9 cellular contexts compared by ENCODE assay signal in the genomic region with DNA sequence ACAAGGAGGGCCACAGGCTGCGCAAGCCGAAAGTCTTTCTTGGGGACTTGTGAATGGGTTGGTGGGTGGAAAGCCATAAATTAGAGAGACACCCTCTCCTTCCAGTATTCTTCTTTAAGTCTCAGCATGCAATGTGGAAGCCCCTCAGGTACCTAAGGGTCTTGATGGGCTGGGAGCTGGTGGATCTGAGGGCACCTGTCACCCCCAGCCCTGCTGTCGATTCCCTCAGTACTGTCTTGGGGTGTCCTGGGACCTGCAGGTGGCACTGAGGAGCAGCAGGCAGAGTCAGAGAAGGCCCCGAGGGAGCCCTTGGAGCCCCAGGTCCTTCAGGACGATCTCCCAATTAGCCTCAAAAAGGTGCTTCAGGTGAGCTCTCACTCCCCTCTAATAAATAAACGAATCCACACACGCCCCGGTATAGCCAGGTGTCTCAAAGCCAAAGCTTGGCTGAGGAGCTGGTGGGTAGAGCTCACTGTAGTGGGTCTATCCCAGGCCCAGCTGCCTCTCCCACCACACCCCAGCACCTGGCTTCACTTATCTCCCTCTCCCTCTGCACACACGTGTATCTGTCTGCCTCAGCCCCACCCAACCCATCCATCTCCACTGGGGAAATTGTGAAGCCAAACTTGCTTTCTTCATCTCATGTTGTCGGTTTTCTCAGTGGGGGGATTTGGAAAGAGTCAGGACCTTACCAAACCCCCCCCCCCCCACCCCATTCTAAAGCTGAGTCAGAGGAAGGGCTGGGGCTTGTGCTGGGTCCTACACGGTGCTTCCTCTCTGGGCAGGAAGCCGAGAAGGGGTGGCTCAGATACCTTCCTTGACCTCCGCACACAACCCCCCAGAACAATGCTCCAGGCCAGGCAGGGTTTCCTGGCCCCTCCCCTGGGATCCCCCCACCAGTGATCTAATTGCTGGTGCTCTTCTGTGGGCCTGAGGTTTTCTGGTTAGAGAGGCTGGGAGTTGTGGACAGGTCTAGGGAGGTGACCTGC. TPM values are rescaled to one million over a fixed set of nuclear protein-coding genes. Genes with fewer than 3 reads are reported as not detected.
A peak's percentile ranks its signal among the peaks of the same experiment; 100 is the strongest.
DNase-seq lines count a peak whose midpoint lies in the region; ATAC-seq and TF ChIP-seq lines count a peak whose summit lies in the region.
"Had no signal": no experiment of that assay in that cellular context is flagged by ENCODE, and none has a peak within 500 bp of the region (broad histone marks: within the 10 kb centered on the region; RNA-seq: fewer than 3 reads in every experiment).

No MANE protein-coding gene starts in this region.

- peak overlapping the region; percentile 79 for H3K4me3 Mint-ChIP-seq in activated T-helper 2 cell treated with anti-CD3 and anti-CD28 coated beads, Interferon-gamma antibody, Interleukin-2, Interleukin-4, amounts not matched to agents 10 μg/mL and 5 μg/mL and 100 μg/mL, durations not matched to agents 14 hours and 24 hours and 36 hours (ENCODE audit: low read depth)

- no peaks in the 10 kb centered on the region for H3K27me3 Mint-ChIP-seq in activated T-helper 2 cell treated with anti-CD3 and anti-CD28 coated beads, Interferon-gamma antibody, Interleukin-2, Interleukin-4, amounts not matched to agents 10 μg/mL and 5 μg/mL and 100 μg/mL, durations not matched to agents 14 hours and 24 hours and 36 hours (ENCODE audit: low read depth)

- H3K9me3 ChIP-seq in right atrium auricular region: no peaks in the 10 kb centered on the region

- no peak for ATAC-seq in GM19395 (IDR thresholded peaks at IDR 0.05; ENCODE audit: unreplicated experiment)
- no peak for ATAC-seq in HG03457 (IDR thresholded peaks at IDR 0.05; ENCODE audit: unreplicated experiment)

- peak overlapping the region; percentile 91 to 98 for H3K27ac ChIP-seq in right atrium auricular region

- peaks cover 14% of the 10 kb centered on the region for H3K36me3 Mint-ChIP-seq in activated T-helper 2 cell treated with anti-CD3 and anti-CD28 coated beads, Interferon-gamma antibody, Interleukin-2, Interleukin-4, amounts not matched to agents 10 μg/mL and 5 μg/mL and 100 μg/mL, durations not matched to agents 14 hours and 24 hours and 36 hours (ENCODE audit: low read depth)

- peaks cover 0 to 37% of the 10 kb centered on the region in 2 donors for H3K4me1 ChIP-seq in right atrium auricular region

- H3K36me3 ChIP-seq in GM06990 (ENCODE audit: control insufficient read depth, insufficient read depth, low read length) (no peaks in the 10 kb centered on the region), right atrium auricular region (peaks cover 33% of the 10 kb centered on the region)

- H3K4me3 ChIP-seq in GM06990 (replicated peaks; ENCODE audit: low read depth, low read length) (peak overlapping the region; percentile 61), right atrium auricular region (peak overlapping the region; percentile 63 to 77)

- H3K27ac Mint-ChIP-seq in activated T-helper 2 cell treated with anti-CD3 and anti-CD28 coated beads, Interferon-gamma antibody, Interleukin-2, Interleukin-4, amounts not matched to agents 10 μg/mL and 5 μg/mL and 100 μg/mL, durations not matched to agents 14 hours and 24 hours and 36 hours: no peak overlapping the region

- TF ChIP-seq CTCF in GM06990 (IDR thresholded peaks at IDR 0.05; ENCODE audit: insufficient read depth, low read length, poor library complexity, severe bottlenecking) (peak; percentile 49), right atrium auricular region (IDR thresholded peaks at IDR 0.05) (no peak)

- intact Hi-C loops in activated T-helper 2 cell treated with anti-CD3 and anti-CD28 coated beads, Interferon-gamma antibody, Interleukin-2, Interleukin-4, amounts not matched to agents 10 μg/mL and 5 μg/mL and 100 μg/mL, durations not matched to agents 14 hours and 24 hours and 36 hours (cut with micrococcal nuclease): loop anchor here (2.0 kb wide), 1 partner anchor 36 kb away; no protein-coding TSS in a partner anchor

- H3K9me3 Mint-ChIP-seq in activated T-helper 2 cell treated with anti-CD3 and anti-CD28 coated beads, Interferon-gamma antibody, Interleukin-2, Interleukin-4, amounts not matched to agents 10 μg/mL and 5 μg/mL and 100 μg/mL, durations not matched to agents 14 hours and 24 hours and 36 hours: no peaks in the 10 kb centered on the region

- no peaks in the 10 kb centered on the region for H3K27me3 ChIP-seq in GM06990 (replicated peaks; ENCODE audit: control insufficient read depth, insufficient read depth, low read length)
- no peaks in the 10 kb centered on the region for H3K27me3 ChIP-seq in right atrium auricular region

- no peak for DNase-seq in GM06990 (ENCODE audit: extremely low read depth, insufficient read length)
- peak; percentile 46 for DNase-seq in NCI-H187 treated with DMSO at 0.1 percent for 48 hours (lab: John Stamatoyannopoulos, UW)
- no peak for DNase-seq in activated T-helper 2 cell treated with anti-CD3 and anti-CD28 coated beads, Interferon-gamma antibody, Interleukin-2, Interleukin-4, amounts not matched to agents 10 μg/mL and 5 μg/mL and 100 μg/mL, durations not matched to agents 14 hours and 24 hours and 36 hours (ENCODE audit: low spot score)
- no peak for DNase-seq in right atrium auricular region (ENCODE audit: low spot score)
- peak; percentile 30 to 41 for DNase-seq in stimulated activated CD4-positive, alpha-beta T cell treated with anti-CD3 and anti-CD28 coated beads, Interleukin-2, amount 100 ng/mL, for 24 hours
- DNase-seq in NCI-H1092 (lab: John Stamatoyannopoulos, UW): no peak

- peaks cover 24% of the 10 kb centered on the region for H3K4me1 Mint-ChIP-seq in activated T-helper 2 cell treated with anti-CD3 and anti-CD28 coated beads, Interferon-gamma antibody, Interleukin-2, Interleukin-4, amounts not matched to agents 10 μg/mL and 5 μg/mL and 100 μg/mL, durations not matched to agents 14 hours and 24 hours and 36 hours (ENCODE audit: low read depth)

RNA-seq across cellular contexts. Expression of gene ADAM15, which starts 1.6 kb away (rescaled TPM):
- total RNA-seq in activated T-helper 2 cell treated with anti-CD3 and anti-CD28 coated beads, Interferon-gamma antibody, Interleukin-2, Interleukin-4, amounts not matched to agents 10 μg/mL and 5 μg/mL and 100 μg/mL, durations not matched to agents 14 hours and 24 hours and 36 hours: 72.0 and 74.8 TPM in 2 replicates
- 10 to 100 TPM; 64.6 to 96.7 TPM for total RNA-seq in right atrium auricular region

RNA-seq across cellular contexts. Expression of gene EFNA4, which starts 10.8 kb away (rescaled TPM):
- total RNA-seq in activated T-helper 2 cell treated with anti-CD3 and anti-CD28 coated beads, Interferon-gamma antibody, Interleukin-2, Interleukin-4, amounts not matched to agents 10 μg/mL and 5 μg/mL and 100 μg/mL, durations not matched to agents 14 hours and 24 hours and 36 hours: 9.2 and 10.5 TPM in 2 replicates
- 1 to 10 TPM; 2.2 to 3.5 TPM for total RNA-seq in right atrium auricular region

RNA-seq across cellular contexts. Expression of gene DCST1, which starts 19.1 kb away (rescaled TPM):
- 0.11 TPM in 1 of 2 replicates, not detected in the other for total RNA-seq in activated T-helper 2 cell treated with anti-CD3 and anti-CD28 coated beads, Interferon-gamma antibody, Interleukin-2, Interleukin-4, amounts not matched to agents 10 μg/mL and 5 μg/mL and 100 μg/mL, durations not matched to agents 14 hours and 24 hours and 36 hours
- not detected for total RNA-seq in right atrium auricular region
- total RNA-seq: activated CD8-positive, alpha-beta memory T cell treated with anti-CD3 and anti-CD28 coated beads for 36 hours had no signal

RNA-seq across cellular contexts. Expression of gene DCST2, which starts 19.1 kb away (rescaled TPM):
- total RNA-seq in activated T-helper 2 cell treated with anti-CD3 and anti-CD28 coated beads, Interferon-gamma antibody, Interleukin-2, Interleukin-4, amounts not matched to agents 10 μg/mL and 5 μg/mL and 100 μg/mL, durations not matched to agents 14 hours and 24 hours and 36 hours: 0.21 and 0.80 TPM in 2 replicates
- total RNA-seq in right atrium auricular region: not detected

RNA-seq across cellular contexts. Expression of gene EFNA3, which starts 25.9 kb away (rescaled TPM):
- total RNA-seq in activated T-helper 2 cell treated with anti-CD3 and anti-CD28 coated beads, Interferon-gamma antibody, Interleukin-2, Interleukin-4, amounts not matched to agents 10 μg/mL and 5 μg/mL and 100 μg/mL, durations not matched to agents 14 hours and 24 hours and 36 hours: 6.0 and 7.1 TPM in 2 replicates
- total RNA-seq in right atrium auricular region: 1 to 10 TPM in 1 of 2 donors, not detected in 1; 3.2 TPM

Comparison
In these comparisons a context has a peak if more than half of its experiments do, and no peak if none do; other contexts are left out.
1. DNase-seq: peak in NCI-H187 treated with DMSO at 0.1 percent for 48 hours (single experiment) and stimulated activated CD4-positive, alpha-beta T cell treated with anti-CD3 and anti-CD28 coated beads, Interleukin-2, amount 100 ng/mL, for 24 hours (2 of 2); none in GM06990 (single experiment), activated T-helper 2 cell treated with anti-CD3 and anti-CD28 coated beads, Interferon-gamma antibody, Interleukin-2, Interleukin-4, amounts not matched to agents 10 μg/mL and 5 μg/mL and 100 μg/mL, durations not matched to agents 14 hours and 24 hours and 36 hours (single experiment), right atrium auricular region (single experiment) and NCI-H1092 (single experiment).